ENCODE assay signal across 8 cellular contexts in the genomic region with DNA sequence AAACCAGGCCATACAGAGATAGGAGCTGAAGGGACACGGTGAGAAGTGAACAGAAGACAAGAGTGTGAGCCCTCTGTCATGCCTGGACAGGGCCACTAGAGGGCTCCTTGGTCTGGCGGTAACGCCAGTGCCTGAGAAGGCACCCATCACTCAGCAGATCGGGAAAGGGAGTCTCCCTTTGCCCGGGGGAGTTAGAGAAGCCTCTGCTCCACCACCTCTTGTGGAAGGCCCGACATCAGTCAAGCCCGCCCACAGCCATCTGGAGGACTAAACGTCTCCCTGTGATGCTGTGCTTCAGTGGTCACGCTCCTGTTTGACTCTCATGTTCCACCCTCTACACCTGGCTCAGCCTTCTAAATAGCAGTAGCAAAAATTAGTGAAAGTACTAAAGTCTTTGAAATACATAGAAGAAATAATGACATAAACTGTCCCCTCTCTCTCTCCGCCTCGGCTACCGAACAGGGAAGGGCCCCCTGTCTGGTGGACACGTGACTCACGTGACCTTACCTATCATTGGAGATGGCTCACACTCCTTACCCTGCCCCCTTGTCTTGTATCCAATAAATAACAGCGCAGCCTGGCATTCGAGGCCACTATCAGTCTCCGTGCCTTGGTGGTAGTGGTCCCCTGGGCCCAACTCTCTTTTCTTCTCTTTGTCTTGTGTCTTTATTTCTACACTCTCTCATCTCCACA.
DNase-seq lines count a peak whose midpoint lies in the region; ATAC-seq, FAIRE-seq and TF ChIP-seq lines count a peak whose summit lies in the region.

No MANE protein-coding gene starts in this region.

- H3K4me3 ChIP-seq in bronchial epithelial cell (ENCODE audit: low read depth, low read length) = no peak overlapping the region
- H3K4me3 ChIP-seq in lower lobe of right lung = no peak overlapping the region

- peaks cover 73% of the 10 kb centered on the region for H3K27me3 Mint-ChIP-seq in WTC11 (ENCODE audit: low read depth)

- H3K27me3 ChIP-seq in bronchial epithelial cell (ENCODE audit: control insufficient read depth, insufficient read depth, low read length) = no peaks in the 10 kb centered on the region
- H3K27me3 ChIP-seq in lower lobe of right lung (ENCODE audit: low read depth) = peaks cover 37% of the 10 kb centered on the region

- H3K27ac Mint-ChIP-seq in WTC11 = no peak overlapping the region

- peak; percentile 97 for ATAC-seq in WTC11
- peak in 1 of 2 donors; percentile 72 for ATAC-seq in lower lobe of right lung
- ATAC-seq in HG02870 (IDR thresholded peaks at IDR 0.05; ENCODE audit: unreplicated experiment) = no peak
- ATAC-seq in GM21367 (IDR thresholded peaks at IDR 0.05; ENCODE audit: unreplicated experiment) = no peak

- CTCF ChIA-PET in WTC11 (lab: Charles Lee) = interaction anchor here (0.8 to 1.4 kb wide), 11 partner anchors 9 to 502 kb away, joined by 3 to 25 read pairs (median 4); a partner anchor contains a TSS

- H3K9me3 Mint-ChIP-seq in WTC11 = peaks cover 32% of the 10 kb centered on the region

- FAIRE-seq in bronchial epithelial cell (lab: Jason Lieb, UNC) = no peak

- DNase-seq in GM04504 (ENCODE audit: low read depth) (peak; percentile 19), NCI-H1105 treated with DMSO at 0.1 percent for 48 hours (lab: John Stamatoyannopoulos, UW) (peak; percentile 34), WTC11 (ENCODE audit: low spot score) (peak; percentile 80), bronchial epithelial cell (ENCODE audit: low read depth) (peak; percentile 56), lower lobe of right lung (peak; percentile 61)
- peak; percentile 30 to 36 for DNase-seq in stimulated activated CD8-positive, alpha-beta memory T cell treated with anti-CD3 and anti-CD28 coated beads, Interleukin-15, amount 100 ng/mL, for 4 hours (ENCODE audit: low read depth in 2 of 2)

- no peaks in the 10 kb centered on the region for H3K36me3 Mint-ChIP-seq in WTC11

- TF ChIP-seq CTCF in WTC11 (IDR thresholded peaks at IDR 0.05) (peak; percentile 79), bronchial epithelial cell (IDR thresholded peaks at IDR 0.05; ENCODE audit: insufficient read depth, low read length, severe bottlenecking) (peak; percentile 86), lower lobe of right lung (IDR thresholded peaks at IDR 0.05) (peak; percentile 87)

- intact Hi-C loops in lower lobe of right lung (cut with DNase I) = no loop called here

- POLR2A ChIA-PET in WTC11 (lab: Charles Lee) = interaction anchor here (0.6 kb wide), 1 partner anchor 224 kb away, joined by 3 read pairs; no protein-coding TSS in a partner anchor

- no peak overlapping the region for H3K27ac ChIP-seq in lower lobe of right lung

- no peaks in the 10 kb centered on the region for H3K9me3 ChIP-seq in lower lobe of right lung

- H3K4me1 ChIP-seq in lower lobe of right lung = no peaks in the 10 kb centered on the region

- H3K4me3 Mint-ChIP-seq in WTC11 = peak overlapping the region; percentile 53

- H3K4me1 Mint-ChIP-seq in WTC11 = peaks cover 6% of the 10 kb centered on the region

- H3K36me3 ChIP-seq in bronchial epithelial cell (ENCODE audit: control insufficient read depth, insufficient read depth, low read length) (no peaks in the 10 kb centered on the region), lower lobe of right lung (no peaks in the 10 kb centered on the region)

TF ChIP-seq in WTC11, 78 proteins besides CTCF, POLR2A, EP300 and RAD21:
- TF ChIP-seq HMGA2 (CRISPR knock-in tag; IDR thresholded peaks at IDR 0.05) (no peak), MYBL2 (CRISPR knock-in tag; IDR thresholded peaks at IDR 0.05) (no peak), FOXP1 (CRISPR knock-in tag; IDR thresholded peaks at IDR 0.05; ENCODE audit: borderline replicate concordance) (no peak), ZNF263 (CRISPR knock-in tag; IDR thresholded peaks at IDR 0.05; ENCODE audit: low read depth) (no peak), ZNF416 (CRISPR knock-in tag; IDR thresholded peaks at IDR 0.05) (no peak), NFYB (CRISPR knock-in tag; conservative IDR thresholded peaks at IDR 0.05; ENCODE audit: low read depth) (no peak), EMX1 (CRISPR knock-in tag; IDR thresholded peaks at IDR 0.05) (no peak)
- TF ChIP-seq, protein P1, sequence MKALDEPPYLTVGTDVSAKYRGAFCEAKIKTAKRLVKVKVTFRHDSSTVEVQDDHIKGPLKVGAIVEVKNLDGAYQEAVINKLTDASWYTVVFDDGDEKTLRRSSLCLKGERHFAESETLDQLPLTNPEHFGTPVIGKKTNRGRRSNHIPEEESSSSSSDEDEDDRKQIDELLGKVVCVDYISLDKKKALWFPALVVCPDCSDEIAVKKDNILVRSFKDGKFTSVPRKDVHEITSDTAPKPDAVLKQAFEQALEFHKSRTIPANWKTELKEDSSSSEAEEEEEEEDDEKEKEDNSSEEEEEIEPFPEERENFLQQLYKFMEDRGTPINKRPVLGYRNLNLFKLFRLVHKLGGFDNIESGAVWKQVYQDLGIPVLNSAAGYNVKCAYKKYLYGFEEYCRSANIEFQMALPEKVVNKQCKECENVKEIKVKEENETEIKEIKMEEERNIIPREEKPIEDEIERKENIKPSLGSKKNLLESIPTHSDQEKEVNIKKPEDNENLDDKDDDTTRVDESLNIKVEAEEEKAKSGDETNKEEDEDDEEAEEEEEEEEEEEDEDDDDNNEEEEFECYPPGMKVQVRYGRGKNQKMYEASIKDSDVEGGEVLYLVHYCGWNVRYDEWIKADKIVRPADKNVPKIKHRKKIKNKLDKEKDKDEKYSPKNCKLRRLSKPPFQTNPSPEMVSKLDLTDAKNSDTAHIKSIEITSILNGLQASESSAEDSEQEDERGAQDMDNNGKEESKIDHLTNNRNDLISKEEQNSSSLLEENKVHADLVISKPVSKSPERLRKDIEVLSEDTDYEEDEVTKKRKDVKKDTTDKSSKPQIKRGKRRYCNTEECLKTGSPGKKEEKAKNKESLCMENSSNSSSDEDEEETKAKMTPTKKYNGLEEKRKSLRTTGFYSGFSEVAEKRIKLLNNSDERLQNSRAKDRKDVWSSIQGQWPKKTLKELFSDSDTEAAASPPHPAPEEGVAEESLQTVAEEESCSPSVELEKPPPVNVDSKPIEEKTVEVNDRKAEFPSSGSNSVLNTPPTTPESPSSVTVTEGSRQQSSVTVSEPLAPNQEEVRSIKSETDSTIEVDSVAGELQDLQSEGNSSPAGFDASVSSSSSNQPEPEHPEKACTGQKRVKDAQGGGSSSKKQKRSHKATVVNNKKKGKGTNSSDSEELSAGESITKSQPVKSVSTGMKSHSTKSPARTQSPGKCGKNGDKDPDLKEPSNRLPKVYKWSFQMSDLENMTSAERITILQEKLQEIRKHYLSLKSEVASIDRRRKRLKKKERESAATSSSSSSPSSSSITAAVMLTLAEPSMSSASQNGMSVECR (CRISPR knock-in tag; IDR thresholded peaks at IDR 0.05; ENCODE audit: borderline replicate concordance) = no peak
- TF ChIP-seq, protein P2, sequence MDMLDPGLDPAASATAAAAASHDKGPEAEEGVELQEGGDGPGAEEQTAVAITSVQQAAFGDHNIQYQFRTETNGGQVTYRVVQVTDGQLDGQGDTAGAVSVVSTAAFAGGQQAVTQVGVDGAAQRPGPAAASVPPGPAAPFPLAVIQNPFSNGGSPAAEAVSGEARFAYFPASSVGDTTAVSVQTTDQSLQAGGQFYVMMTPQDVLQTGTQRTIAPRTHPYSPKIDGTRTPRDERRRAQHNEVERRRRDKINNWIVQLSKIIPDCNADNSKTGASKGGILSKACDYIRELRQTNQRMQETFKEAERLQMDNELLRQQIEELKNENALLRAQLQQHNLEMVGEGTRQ (CRISPR knock-in tag; IDR thresholded peaks at IDR 0.05) = peak; percentile 74

Comparison
In these comparisons a context has a peak if more than half of its experiments do, and no peak if none do; other contexts are left out.
1. DNase-seq: peak in every context shown above with its lines; median percentile 80 in WTC11; 61 in lower lobe of right lung; 56 in bronchial epithelial cell; 34 in NCI-H1105 treated with DMSO at 0.1 percent for 48 hours; 33 in stimulated activated CD8-positive, alpha-beta memory T cell treated with anti-CD3 and anti-CD28 coated beads, Interleukin-15, amount 100 ng/mL, for 4 hours; 19 in GM04504.